ENCODE assay signal across 10 cellular contexts in genomic region chr11:120340529-120340928, GRCh38. TPM values are rescaled to one million over a fixed set of nuclear protein-coding genes. Genes with fewer than 3 reads are reported as not detected.
DNase-seq lines count a peak whose midpoint lies in the region; ATAC-seq and TF ChIP-seq lines count a peak whose summit lies in the region.
"Had no signal": no experiment of that assay in that cellular context is flagged by ENCODE, and none has a peak within 500 bp of the region (broad histone marks: within the 10 kb centered on the region; RNA-seq: fewer than 3 reads in every experiment).

No MANE protein-coding gene starts in this region.

- peaks cover 6% of the 10 kb centered on the region for H3K36me3 Mint-ChIP-seq in activated CD8-positive, alpha-beta T cell treated with anti-CD3 and anti-CD28 coated beads, Interleukin-2, amount 10 ng/mL, durations not matched to agents 7 days and 5 days (ENCODE audit: low read depth)

- no peak overlapping the region for H3K9ac ChIP-seq in endocrine pancreas (ENCODE audit: control insufficient read depth, insufficient read depth, low read length)

- no peak overlapping the region for H3K27ac Mint-ChIP-seq in activated CD8-positive, alpha-beta T cell treated with anti-CD3 and anti-CD28 coated beads, Interleukin-2, amount 10 ng/mL, durations not matched to agents 7 days and 5 days
- H3K27ac Mint-ChIP-seq: activated naive CD8-positive, alpha-beta T cell treated with anti-CD3 and anti-CD28 coated beads, Interleukin-2, amount 50 U/mL, for 24 hours had no signal

- intact Hi-C loops in heart left ventricle (cut with DNase I): loop anchor here in 5 of 10 donors (5.0 to 10.0 kb wide), 4 partner anchors 54 to 74 kb away; no protein-coding TSS in a partner anchor
- intact Hi-C loops in Right ventricle myocardium superior (cut with DNase I): no loop called here

- H3K27me3 ChIP-seq in heart left ventricle (peaks cover 0 to 58% (median 0%) of the 10 kb centered on the region in 9 donors), endocrine pancreas (ENCODE audit: control insufficient read depth, insufficient read depth, low read length) (no peaks in the 10 kb centered on the region), upper lobe of left lung (no peaks in the 10 kb centered on the region)

- H3K27ac ChIP-seq in heart left ventricle (peak overlapping the region; percentile 47 to 100 (median 98)), upper lobe of left lung (peak overlapping the region in 3 of 4 donors; percentile 67 to 99 (median 98))

- TF ChIP-seq EP300 in upper lobe of left lung (IDR thresholded peaks at IDR 0.05): no peak

- H3K4me1 ChIP-seq in heart left ventricle: peaks cover 14 to 78% (median 56%) of the 10 kb centered on the region in 12 donors
- H3K4me1 ChIP-seq in endocrine pancreas (ENCODE audit: control insufficient read depth, insufficient read depth, low read length): peaks cover 56% of the 10 kb centered on the region
- H3K4me1 ChIP-seq in upper lobe of left lung: peaks cover 42 to 54% (median 48%) of the 10 kb centered on the region in 4 donors

- CTCF ChIA-PET in activated CD8-positive, alpha-beta T cell treated with anti-CD3 and anti-CD28 coated beads, Interleukin-2, amount 10 ng/mL, durations not matched to agents 7 days and 5 days (lab: Charles Lee): interaction anchor here (0.7 to 2.2 kb wide), 4 partner anchors 9 to 98 kb away, joined by 3 to 11 read pairs (median 4); no protein-coding TSS in a partner anchor

- TF ChIP-seq POLR2A in heart left ventricle (IDR thresholded peaks at IDR 0.05) (no peak), upper lobe of left lung (IDR thresholded peaks at IDR 0.05) (no peak)

- H3K4me3 Mint-ChIP-seq in activated CD8-positive, alpha-beta T cell treated with anti-CD3 and anti-CD28 coated beads, Interleukin-2, amount 10 ng/mL, durations not matched to agents 7 days and 5 days: no peak overlapping the region
- H3K4me3 Mint-ChIP-seq: activated naive CD8-positive, alpha-beta T cell treated with anti-CD3 and anti-CD28 coated beads, Interleukin-2, amount 50 U/mL, for 24 hours had no signal

- ATAC-seq in heart left ventricle: no peak
- no peak for ATAC-seq in Right ventricle myocardium superior (ENCODE audit: poor library complexity)
- no peak for ATAC-seq in upper lobe of left lung (ENCODE audit: low FRiP score in 2 of 2)
- no peak for ATAC-seq in activated CD8-positive, alpha-beta T cell treated with anti-CD3 and anti-CD28 coated beads, Interleukin-2, amount 10 ng/mL, durations not matched to agents 7 days and 5 days
- ATAC-seq: activated naive CD8-positive, alpha-beta T cell treated with anti-CD3 and anti-CD28 coated beads, Interleukin-2, amount 50 U/mL, for 24 hours had no signal

- H3K9me3 ChIP-seq in heart left ventricle: no peaks in the 10 kb centered on the region
- no peaks in the 10 kb centered on the region for H3K9me3 ChIP-seq in endocrine pancreas (ENCODE audit: control insufficient read depth, low read length)
- no peaks in the 10 kb centered on the region for H3K9me3 ChIP-seq in upper lobe of left lung

- WGBS in heart left ventricle, 4 donors: 10 to 24% (median 16%) methylated on average over 2 of the region's 2 CpGs
- WGBS in upper lobe of left lung, 2 donors: 32 to 33% methylated on average over 2 of the region's 2 CpGs

- peaks cover 49% of the 10 kb centered on the region for H3K4me1 Mint-ChIP-seq in activated CD8-positive, alpha-beta T cell treated with anti-CD3 and anti-CD28 coated beads, Interleukin-2, amount 10 ng/mL, durations not matched to agents 7 days and 5 days (ENCODE audit: low read depth)

- no peak for TF ChIP-seq CTCF in heart left ventricle (IDR thresholded peaks at IDR 0.05)
- TF ChIP-seq CTCF in upper lobe of left lung (IDR thresholded peaks at IDR 0.05): no peak

- DNase-seq in heart left ventricle (no peak), Right ventricle myocardium superior (no peak), lung microvascular endothelial cell (ENCODE audit: low read depth in 2 of 2) (peak; percentile 50 to 73), upper lobe of left lung (no peak), NCI-H774 (lab: John Stamatoyannopoulos, UW) (no peak), iPS-NIHi11 (ENCODE audit: low spot score) (no peak)
- DNase-seq in activated CD8-positive, alpha-beta T cell treated with anti-CD3 and anti-CD28 coated beads, Interleukin-2, amount 10 ng/mL, durations not matched to agents 7 days and 5 days: no peak
- DNase-seq: activated naive CD8-positive, alpha-beta T cell treated with anti-CD3 and anti-CD28 coated beads, Interleukin-2, amount 50 U/mL, for 24 hours; RPMI8226 had no signal

- H3K4me3 ChIP-seq in heart left ventricle: peak overlapping the region in 9 of 12 donors; percentile 59 to 97 (median 91)
- H3K4me3 ChIP-seq in endocrine pancreas (ENCODE audit: control insufficient read depth, insufficient read depth, low read length): peak overlapping the region; percentile 99
- H3K4me3 ChIP-seq in upper lobe of left lung: peak overlapping the region in 1 of 4 donors; percentile 68

- H3K9me3 Mint-ChIP-seq in activated CD8-positive, alpha-beta T cell treated with anti-CD3 and anti-CD28 coated beads, Interleukin-2, amount 10 ng/mL, durations not matched to agents 7 days and 5 days (ENCODE audit: insufficient read depth): peaks cover 6% of the 10 kb centered on the region

- no peaks in the 10 kb centered on the region for H3K36me3 ChIP-seq in heart left ventricle
- H3K36me3 ChIP-seq in endocrine pancreas (ENCODE audit: control insufficient read depth, insufficient read depth, low read length): no peaks in the 10 kb centered on the region
- H3K36me3 ChIP-seq in upper lobe of left lung: no peaks in the 10 kb centered on the region

- peaks cover 54% of the 10 kb centered on the region for H3K27me3 Mint-ChIP-seq in activated CD8-positive, alpha-beta T cell treated with anti-CD3 and anti-CD28 coated beads, Interleukin-2, amount 10 ng/mL, durations not matched to agents 7 days and 5 days (ENCODE audit: low read depth)

- POLR2A ChIA-PET in activated CD8-positive, alpha-beta T cell treated with anti-CD3 and anti-CD28 coated beads, Interleukin-2, amount 10 ng/mL, durations not matched to agents 7 days and 5 days (lab: Charles Lee): no interaction called here

RNA-seq across cellular contexts. Expression of gene ARHGEF12, which starts 4.3 kb away (rescaled TPM):
- 100 to 1,000 TPM in 7 of 9 donors, 10 to 100 TPM in 2; 79.3 to 140 (median 114) TPM for total RNA-seq in heart left ventricle
- 10 to 100 TPM; 22.0 to 52.2 TPM for polyA plus RNA-seq in heart left ventricle
- 81.7 TPM for total RNA-seq in Right ventricle myocardium superior
- 86.1 and 134 TPM in 2 replicates for total RNA-seq in lung microvascular endothelial cell
- 100 to 1,000 TPM in 4 of 6 donors, 10 to 100 TPM in 2; 90.1 to 170 (median 106) TPM for total RNA-seq in upper lobe of left lung
- 10 to 100 TPM in 1 of 2 experiments, 1 to 10 TPM in 1; 9.6 to 10.0 TPM for total RNA-seq in activated CD8-positive, alpha-beta T cell treated with anti-CD3 and anti-CD28 coated beads, Interleukin-2, amount 10 ng/mL, durations not matched to agents 7 days and 5 days

RNA-seq across cellular contexts. Expression of gene TLCD5, which starts 15.4 kb away (rescaled TPM):
- total RNA-seq in heart left ventricle (10 to 100 TPM in 6 of 9 donors, 1 to 10 TPM in 3; 9.4 to 15.0 (median 10.3) TPM), Right ventricle myocardium superior (7.3 TPM), lung microvascular endothelial cell (3.3 and 6.3 TPM in 2 replicates), upper lobe of left lung (1 to 10 TPM; 1.2 to 5.4 (median 3.1) TPM)
- 10 to 100 TPM in 1 of 2 donors, 1 to 10 TPM in 1; 4.0 to 12.2 TPM for polyA plus RNA-seq in heart left ventricle
- under 1 TPM; 0.08 TPM for total RNA-seq in activated CD8-positive, alpha-beta T cell treated with anti-CD3 and anti-CD28 coated beads, Interleukin-2, amount 10 ng/mL, durations not matched to agents 7 days and 5 days

Comparison
In these comparisons a context has a peak if more than half of its experiments do, and no peak if none do; other contexts are left out.
1. DNase-seq: peak in lung microvascular endothelial cell (2 of 2); none in heart left ventricle (0 of 5), Right ventricle myocardium superior (single experiment), upper lobe of left lung (0 of 2), activated CD8-positive, alpha-beta T cell treated with anti-CD3 and anti-CD28 coated beads, Interleukin-2, amount 10 ng/mL, durations not matched to agents 7 days and 5 days (single experiment), NCI-H774 (single experiment) and iPS-NIHi11 (single experiment).